In the genomic region with DNA sequence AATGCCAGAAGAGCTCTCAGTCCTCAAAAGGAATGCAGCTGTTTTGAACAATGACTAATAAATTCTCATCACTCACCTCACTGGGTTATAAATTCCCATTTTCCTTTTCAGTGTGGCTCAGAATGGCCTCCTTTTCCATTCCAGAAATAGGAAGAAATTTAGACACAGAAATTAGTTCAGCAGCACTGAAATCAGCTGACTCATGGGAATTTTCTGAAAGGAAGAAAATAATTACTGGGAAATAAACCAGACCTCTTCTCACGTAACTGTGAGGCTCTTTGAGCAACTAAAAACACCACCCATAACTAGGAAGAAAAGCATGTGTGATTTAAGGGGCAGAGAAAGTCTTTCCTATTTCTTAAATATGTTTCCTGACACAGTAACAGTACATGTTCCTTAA, we compare ENCODE assay signal across 25 cellular contexts. TPM values are rescaled to one million over a fixed set of nuclear protein-coding genes. Genes with fewer than 3 reads are reported as not detected.
"Had no signal": no experiment of that assay in that cellular context is flagged by ENCODE, and none has a peak within 500 bp of the region (broad histone marks: within the 10 kb centered on the region; RNA-seq: fewer than 3 reads in every experiment).

No MANE protein-coding gene starts in this region.

- H3K9me3 ChIP-seq: gastroesophageal sphincter, neutrophil, ovary, prostate gland, upper lobe of right lung had no signal

- H3K27me3 ChIP-seq: gastroesophageal sphincter, neutrophil, ovary, upper lobe of right lung had no signal

- DNase-seq: activated CD4-positive, alpha-beta T cell treated with anti-CD3 and anti-CD28 coated beads for 4 hours; activated CD4-positive, alpha-beta T cell treated with anti-CD3 and anti-CD28 coated beads, Interleukin-2, amount 50 U/mL, for 48 hours; activated CD4-positive, CD25-positive, alpha-beta regulatory T cell; activated CD8-positive, alpha-beta memory T cell treated with anti-CD3 and anti-CD28 coated beads, Interleukin-2, amount 50 U/mL, for 48 hours; activated effector memory CD4-positive, alpha-beta T cell treated with Interleukin-2 at 50 U/mL for 16 hours; activated naive CD4-positive, alpha-beta T cell treated with anti-CD3 and anti-CD28 coated beads, Interleukin-2, amount 10 ng/mL, durations not matched to agents 7 days and 5 days; activated T-cell treated with anti-CD3 and anti-CD28 coated beads, Interleukin-2, amount 50 U/mL, for 48 hours; anterior cingulate cortex; head of caudate nucleus; hypothalamus; left ventricle myocardium superior; mammary epithelial cell; ovary; stimulated activated CD4-positive, alpha-beta T cell treated with anti-CD3 and anti-CD28 coated beads, Interleukin-4, amount 100 ng/mL, for 4 hours; stimulated activated naive CD8-positive, alpha-beta T cell treated with anti-CD3 and anti-CD28 coated beads, Interleukin-15, Interleukin-2, amounts not matched to agents 100 U/mL and 50 U/mL, for 24 hours; upper lobe of right lung had no signal

- H3K9me3 Mint-ChIP-seq: activated naive CD4-positive, alpha-beta T cell treated with anti-CD3 and anti-CD28 coated beads, Interleukin-2, amount 10 ng/mL, durations not matched to agents 7 days and 5 days had no signal

- H3K27ac ChIP-seq: gastroesophageal sphincter, neutrophil, ovary, prostate gland, upper lobe of right lung had no signal

- H3K4me3 Mint-ChIP-seq: activated naive CD4-positive, alpha-beta T cell treated with anti-CD3 and anti-CD28 coated beads, Interleukin-2, amount 10 ng/mL, durations not matched to agents 7 days and 5 days; brain; nephron had no signal

- H3K36me3 ChIP-seq: gastroesophageal sphincter, neutrophil, ovary, prostate gland, upper lobe of right lung had no signal

- ATAC-seq: gastroesophageal sphincter; left ventricle myocardium superior; stimulated activated naive CD8-positive, alpha-beta T cell treated with anti-CD3 and anti-CD28 coated beads, Interleukin-15, Interleukin-2, amounts not matched to agents 100 U/mL and 50 U/mL, for 24 hours; upper lobe of right lung had no signal

- H3K36me3 Mint-ChIP-seq: activated naive CD4-positive, alpha-beta T cell treated with anti-CD3 and anti-CD28 coated beads, Interleukin-2, amount 10 ng/mL, durations not matched to agents 7 days and 5 days; brain had no signal

- H3K27ac Mint-ChIP-seq: activated naive CD4-positive, alpha-beta T cell treated with anti-CD3 and anti-CD28 coated beads, Interleukin-2, amount 10 ng/mL, durations not matched to agents 7 days and 5 days; brain; nephron had no signal

- H3K4me1 ChIP-seq: gastroesophageal sphincter, prostate gland, upper lobe of right lung had no signal

- H3K4me1 Mint-ChIP-seq: activated naive CD4-positive, alpha-beta T cell treated with anti-CD3 and anti-CD28 coated beads, Interleukin-2, amount 10 ng/mL, durations not matched to agents 7 days and 5 days; brain; nephron had no signal

- H3K4me3 ChIP-seq: gastroesophageal sphincter, ovary, prostate gland, upper lobe of right lung had no signal

RNA-seq across cellular contexts. Expression of gene CD163, which starts 23.8 kb away (rescaled TPM):
- total RNA-seq: activated CD8-positive, alpha-beta memory T cell treated with anti-CD3 and anti-CD28 coated beads for 36 hours; epithelial cell of proximal tubule; fibroblast of lung; T-helper 1 cell treated with Interleukin-12 subunit alpha and Interleukin-12 subunit beta and Interleukin-4 antibody, amounts not matched to agents 30 ng/mL and 1 ng/mL, for 36 hours had no signal
- polyA plus RNA-seq: mammary epithelial cell had no signal

RNA-seq across cellular contexts. Expression of gene CD163L1, which starts 35.8 kb away (rescaled TPM):
- total RNA-seq: activated CD8-positive, alpha-beta memory T cell treated with anti-CD3 and anti-CD28 coated beads for 36 hours; T-helper 1 cell treated with Interleukin-12 subunit alpha and Interleukin-12 subunit beta and Interleukin-4 antibody, amounts not matched to agents 30 ng/mL and 1 ng/mL, for 36 hours had no signal
